Comparison of ENCODE assay signal across 9 cellular contexts in the genomic region with DNA sequence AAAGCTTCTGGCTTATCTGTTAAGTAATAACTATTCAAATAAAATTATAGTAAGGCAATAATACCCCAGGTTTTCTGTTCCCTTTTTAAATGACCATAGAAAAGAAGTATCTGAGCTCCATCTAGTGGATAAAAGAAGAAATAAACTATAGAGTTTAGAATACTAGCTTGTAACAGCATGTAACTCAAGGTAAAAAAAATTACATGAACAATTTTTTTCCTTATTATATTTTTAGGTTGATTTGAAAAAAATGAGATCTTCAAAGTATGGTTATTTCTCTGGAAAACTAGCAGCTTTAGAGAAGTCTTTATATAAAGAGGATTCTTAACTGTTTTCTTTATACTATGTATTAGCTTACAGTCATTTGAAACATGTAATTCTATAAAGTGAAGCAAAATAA.
A peak's percentile ranks its signal among the peaks of the same experiment; 100 is the strongest.
DNase-seq lines count a peak whose midpoint lies in the region; ATAC-seq lines count a peak whose summit lies in the region.
"Had no signal": no experiment of that assay in that cellular context is flagged by ENCODE, and none has a peak within 500 bp of the region (broad histone marks: within the 10 kb centered on the region; RNA-seq: fewer than 3 reads in every experiment).

No MANE protein-coding gene starts in this region.

- peak; percentile 3 to 60 for DNase-seq in NOMO-1 (lab: John Stamatoyannopoulos, UW; ENCODE audit: unreplicated experiment in 2 of 2)
- DNase-seq in NOMO-1 treated with dmso at 0.1 percent for 144 hours (lab: John Stamatoyannopoulos, UW; ENCODE audit: unreplicated experiment): no peak
- peak; percentile 76 for DNase-seq in NCI-H1105 treated with DMSO at 0.1 percent for 48 hours (lab: John Stamatoyannopoulos, UW)
- peak; percentile 70 for DNase-seq in SW480 (ENCODE audit: low spot score)
- DNase-seq in glomerular visceral epithelial cell (ENCODE audit: extremely low spot score): peak; percentile 31
- no peak for DNase-seq in stimulated activated naive B cell treated with anti-CD40 and anti-IgM and Interleukin-4, amounts not matched to agents 10 μg/mL and 1 μg/mL and 100 μg/mL, for 72 hours
- no peak for DNase-seq in effector CD4-positive, alpha-beta T cell

- ATAC-seq in HG02798 (IDR thresholded peaks at IDR 0.05; ENCODE audit: poor library complexity, unreplicated experiment): peak; percentile 82
- peak; percentile 74 to 84 for ATAC-seq in stimulated activated naive B cell treated with anti-CD40 and anti-IgM and Interleukin-4, amounts not matched to agents 10 μg/mL and 1 μg/mL and 100 μg/mL, for 72 hours (replicated peaks)

- H3K27me3 Mint-ChIP-seq in stimulated activated naive B cell treated with anti-CD40 and anti-IgM and Interleukin-4, amounts not matched to agents 10 μg/mL and 1 μg/mL and 100 μg/mL, for 72 hours: peaks cover 0 to 4% of the 10 kb centered on the region in 2 donors

- H3K9me3 Mint-ChIP-seq in stimulated activated naive B cell treated with anti-CD40 and anti-IgM and Interleukin-4, amounts not matched to agents 10 μg/mL and 1 μg/mL and 100 μg/mL, for 72 hours: no peaks in the 10 kb centered on the region
- H3K9me3 Mint-ChIP-seq: activated naive CD4-positive, alpha-beta T cell treated with anti-CD3 and anti-CD28 coated beads, Interleukin-2, amount 50 U/mL, for 72 hours had no signal

- no peak overlapping the region for H3K27ac Mint-ChIP-seq in stimulated activated naive B cell treated with anti-CD40 and anti-IgM and Interleukin-4, amounts not matched to agents 10 μg/mL and 1 μg/mL and 100 μg/mL, for 72 hours
- H3K27ac Mint-ChIP-seq: activated naive CD4-positive, alpha-beta T cell treated with anti-CD3 and anti-CD28 coated beads, Interleukin-2, amount 50 U/mL, for 72 hours had no signal

- H3K4me1 Mint-ChIP-seq in stimulated activated naive B cell treated with anti-CD40 and anti-IgM and Interleukin-4, amounts not matched to agents 10 μg/mL and 1 μg/mL and 100 μg/mL, for 72 hours: no peaks in the 10 kb centered on the region

- no peak overlapping the region for H3K4me3 Mint-ChIP-seq in stimulated activated naive B cell treated with anti-CD40 and anti-IgM and Interleukin-4, amounts not matched to agents 10 μg/mL and 1 μg/mL and 100 μg/mL, for 72 hours

- no peaks in the 10 kb centered on the region for H3K36me3 Mint-ChIP-seq in stimulated activated naive B cell treated with anti-CD40 and anti-IgM and Interleukin-4, amounts not matched to agents 10 μg/mL and 1 μg/mL and 100 μg/mL, for 72 hours
- H3K36me3 Mint-ChIP-seq: activated naive CD4-positive, alpha-beta T cell treated with anti-CD3 and anti-CD28 coated beads, Interleukin-2, amount 50 U/mL, for 72 hours had no signal

Comparison
In these comparisons a context has a peak if more than half of its experiments do, and no peak if none do; other contexts are left out.
1. DNase-seq: peak in NOMO-1 (2 of 2), NCI-H1105 treated with DMSO at 0.1 percent for 48 hours (single experiment), SW480 (single experiment) and glomerular visceral epithelial cell (single experiment); none in NOMO-1 treated with dmso at 0.1 percent for 144 hours (single experiment), stimulated activated naive B cell treated with anti-CD40 and anti-IgM and Interleukin-4, amounts not matched to agents 10 μg/mL and 1 μg/mL and 100 μg/mL, for 72 hours (single experiment) and effector CD4-positive, alpha-beta T cell (single experiment).